ENCODE assay signal across 7 cellular contexts in genomic region chr3:197659701-197660100, GRCh38.
DNase-seq lines count a peak whose midpoint lies in the region; ATAC-seq and TF ChIP-seq lines count a peak whose summit lies in the region.
"Not testable (repeated sequence)": the region's sequence is repeated elsewhere in the genome, so short reads cannot be mapped to it uniquely, and the experiment has no call there.

No MANE protein-coding gene starts in this region.

- CTCF ChIA-PET in Caco-2 (lab: Charles Lee): not testable (repeated sequence)

- H3K27me3 ChIP-seq in Caco-2 (replicated peaks; ENCODE audit: control insufficient read depth, insufficient read depth, low read length); OCI-LY3 (ENCODE audit: low read depth, low read length): not testable (repeated sequence)

- H3K9ac ChIP-seq in OCI-LY3 (ENCODE audit: low read length): not testable (repeated sequence)

- H3K4me3 ChIP-seq in Caco-2 (ENCODE audit: low read depth, low read length); OCI-LY3 (ENCODE audit: low read length): not testable (repeated sequence)

- POLR2A ChIA-PET in Caco-2 (lab: Charles Lee): not testable (repeated sequence)

- H3K9me3 Mint-ChIP-seq in Caco-2 (ENCODE audit: unreplicated experiment); nephron progenitor cell; stimulated activated naive B cell treated with anti-CD40 and anti-IgM and Interleukin-4, amounts not matched to agents 10 μg/mL and 1 μg/mL and 100 μg/mL, for 72 hours: not testable (repeated sequence)

- not testable (repeated sequence) for H3K4me1 ChIP-seq in Caco-2
- peaks cover 16% of the 10 kb centered on the region for H3K4me1 ChIP-seq in OCI-LY3 (ENCODE audit: low read length)

- not testable (repeated sequence) for DNase-seq in Caco-2
- peak; percentile 17 for DNase-seq in activated T-cell treated with anti-CD3 and anti-CD28 coated beads, Interleukin-2, amount 50 U/mL, for 1 hour
- DNase-seq in left kidney (ENCODE audit: low read depth, low spot score) (peak; percentile 60), nephron progenitor cell (peak; percentile 42)
- peak; percentile 41 for DNase-seq in stimulated activated naive B cell treated with anti-CD40 and anti-IgM and Interleukin-4, amounts not matched to agents 10 μg/mL and 1 μg/mL and 100 μg/mL, for 72 hours

- H3K36me3 ChIP-seq in Caco-2 (ENCODE audit: control insufficient read depth, insufficient read depth, low read length); OCI-LY3 (replicated peaks; ENCODE audit: low read depth, low read length): not testable (repeated sequence)

- H3K36me3 Mint-ChIP-seq in Caco-2 (ENCODE audit: insufficient read depth, unreplicated experiment); nephron progenitor cell (ENCODE audit: low read depth); stimulated activated naive B cell treated with anti-CD40 and anti-IgM and Interleukin-4, amounts not matched to agents 10 μg/mL and 1 μg/mL and 100 μg/mL, for 72 hours: not testable (repeated sequence)

- not testable (repeated sequence) for H3K27ac Mint-ChIP-seq in Caco-2 (ENCODE audit: unreplicated experiment); nephron progenitor cell; stimulated activated naive B cell treated with anti-CD40 and anti-IgM and Interleukin-4, amounts not matched to agents 10 μg/mL and 1 μg/mL and 100 μg/mL, for 72 hours

- H3K4me3 Mint-ChIP-seq in Caco-2 (ENCODE audit: unreplicated experiment): peak overlapping the region; percentile 24
- H3K4me3 Mint-ChIP-seq in nephron progenitor cell: not testable (repeated sequence)
- peak overlapping the region in 1 of 2 donors; percentile 8 for H3K4me3 Mint-ChIP-seq in stimulated activated naive B cell treated with anti-CD40 and anti-IgM and Interleukin-4, amounts not matched to agents 10 μg/mL and 1 μg/mL and 100 μg/mL, for 72 hours

- peak; percentile 9 for ATAC-seq in HG02943 (IDR thresholded peaks at IDR 0.05; ENCODE audit: low read depth, unreplicated experiment)
- peak; percentile 10 for ATAC-seq in stimulated activated naive B cell treated with anti-CD40 and anti-IgM and Interleukin-4, amounts not matched to agents 10 μg/mL and 1 μg/mL and 100 μg/mL, for 72 hours (replicated peaks)

- peak overlapping the region; percentile 40 for H3K4me2 ChIP-seq in OCI-LY3 (ENCODE audit: low read length)

- not testable (repeated sequence) for H2AFZ ChIP-seq in OCI-LY3 (ENCODE audit: low read depth, low read length)

- H3K79me2 ChIP-seq in OCI-LY3 (ENCODE audit: low read length): not testable (repeated sequence)

- intact Hi-C loops in Caco-2 (cut with micrococcal nuclease; ENCODE audit: unreplicated experiment): not testable (repeated sequence)

- not testable (repeated sequence) for H3K27ac ChIP-seq in OCI-LY3 (ENCODE audit: low read length)

- H3K9me3 ChIP-seq in Caco-2; OCI-LY3 (ENCODE audit: insufficient read depth, low read length): not testable (repeated sequence)

- not testable (repeated sequence) for TF ChIP-seq CTCF in Caco-2 (IDR thresholded peaks at IDR 0.05; ENCODE audit: insufficient read depth in 1 of 2, low read depth in 1 of 2, low read length in 1 of 2, severe bottlenecking in 1 of 2, unreplicated experiment in 1 of 2); OCI-LY3 (IDR thresholded peaks at IDR 0.05; ENCODE audit: low read depth, low read length); nephron progenitor cell (IDR thresholded peaks at IDR 0.05)

- not testable (repeated sequence) for H3K4me1 Mint-ChIP-seq in Caco-2 (ENCODE audit: low read depth, unreplicated experiment)
- H3K4me1 Mint-ChIP-seq in nephron progenitor cell: peaks cover 12% of the 10 kb centered on the region
- peaks cover 12 to 34% of the 10 kb centered on the region in 2 donors for H3K4me1 Mint-ChIP-seq in stimulated activated naive B cell treated with anti-CD40 and anti-IgM and Interleukin-4, amounts not matched to agents 10 μg/mL and 1 μg/mL and 100 μg/mL, for 72 hours

- H4K20me1 ChIP-seq in OCI-LY3 (ENCODE audit: insufficient read depth, low read length): not testable (repeated sequence)

- BruUV-seq in Caco-2 (replicated peaks; lab: Mats Ljungman, UMichigan): not testable (repeated sequence)

- H3K27me3 Mint-ChIP-seq in Caco-2 (ENCODE audit: insufficient read depth, unreplicated experiment); stimulated activated naive B cell treated with anti-CD40 and anti-IgM and Interleukin-4, amounts not matched to agents 10 μg/mL and 1 μg/mL and 100 μg/mL, for 72 hours: not testable (repeated sequence)
- H3K27me3 Mint-ChIP-seq in nephron progenitor cell (ENCODE audit: low read depth, poor library complexity): peaks cover 17% of the 10 kb centered on the region
